Comparison of ENCODE assay signal across 8 cellular contexts in the genomic region with DNA sequence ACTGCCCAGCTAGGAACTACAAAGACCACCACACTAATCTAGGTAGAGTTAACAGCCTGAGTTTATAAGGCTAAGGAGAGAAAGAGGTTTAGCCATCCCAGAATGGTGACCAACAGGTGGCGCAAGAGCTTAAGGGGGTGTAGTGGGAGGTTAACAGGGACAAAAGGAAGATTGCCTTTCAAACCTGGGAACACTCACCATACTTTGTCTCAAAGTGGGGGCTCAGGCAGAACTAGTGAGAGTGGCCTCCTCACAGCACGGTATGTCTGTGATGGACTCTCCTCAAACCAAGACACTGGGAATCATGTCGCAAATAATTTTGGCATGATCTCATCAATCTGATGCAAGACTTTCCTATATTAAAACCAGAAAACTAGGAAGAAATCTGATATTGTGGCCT. TPM values are rescaled to one million over a fixed set of nuclear protein-coding genes. Genes with fewer than 3 reads are reported as not detected.
A peak's percentile ranks its signal among the peaks of the same experiment; 100 is the strongest.
DNase-seq lines count a peak whose midpoint lies in the region; ATAC-seq and TF ChIP-seq lines count a peak whose summit lies in the region.

No MANE protein-coding gene starts in this region.

- H3K36me3 ChIP-seq in colonic mucosa (peaks cover 6% of the 10 kb centered on the region), upper lobe of right lung (peaks cover 92% of the 10 kb centered on the region)

- peaks cover 0 to 87% (median 16%) of the 10 kb centered on the region in 3 donors for H3K36me3 Mint-ChIP-seq in naive thymus-derived CD8-positive, alpha-beta T cell

- H3K27ac Mint-ChIP-seq in naive thymus-derived CD8-positive, alpha-beta T cell = peak overlapping the region in 8 of 10 donors; percentile 29 to 71 (median 56)

- no peak overlapping the region for H3K9ac ChIP-seq in colonic mucosa (ENCODE audit: low read depth in 2 of 2, low read length in 2 of 2)

- H3K27me3 ChIP-seq in colonic mucosa (no peaks in the 10 kb centered on the region), upper lobe of right lung (no peaks in the 10 kb centered on the region)

- H3K4me1 Mint-ChIP-seq in naive thymus-derived CD8-positive, alpha-beta T cell = peaks cover 0 to 11% (median 4%) of the 10 kb centered on the region in 4 donors

- H3K27me3 Mint-ChIP-seq in naive thymus-derived CD8-positive, alpha-beta T cell = no peaks in the 10 kb centered on the region

- no peaks in the 10 kb centered on the region for H3K4me1 ChIP-seq in colonic mucosa
- H3K4me1 ChIP-seq in upper lobe of right lung = peaks cover 7% of the 10 kb centered on the region

- DNase-seq in ELR (ENCODE audit: low read depth) = peak; percentile 66
- DNase-seq in LHCN-M2 (ENCODE audit: low read depth) = peak; percentile 51
- DNase-seq in activated CD4-positive, alpha-beta T cell treated with anti-CD3 and anti-CD28 coated beads for 1 hour = peak; percentile 34
- DNase-seq in colonic mucosa = peak; percentile 79
- peak in 9 of 10 donors; percentile 35 to 81 (median 48) for DNase-seq in naive thymus-derived CD8-positive, alpha-beta T cell
- DNase-seq in upper lobe of right lung = no peak
- no peak for DNase-seq in cerebellar nuclear complex (lab: John Stamatoyannopoulos, UW)
- DNase-seq in NCI-H774 (lab: John Stamatoyannopoulos, UW) = no peak

- POLR2A ChIA-PET in naive thymus-derived CD8-positive, alpha-beta T cell (lab: Charles Lee) = interaction anchor here (1.0 to 1.2 kb wide), 2 partner anchors 21 to 103 kb away, joined by 3 read pairs; a partner anchor contains a TSS

- H3K9me3 ChIP-seq in colonic mucosa = no peaks in the 10 kb centered on the region
- no peaks in the 10 kb centered on the region for H3K9me3 ChIP-seq in upper lobe of right lung

- H3K4me3 Mint-ChIP-seq in naive thymus-derived CD8-positive, alpha-beta T cell = peak overlapping the region in 1 of 10 donors; percentile 34

- no peaks in the 10 kb centered on the region for H3K9me3 Mint-ChIP-seq in naive thymus-derived CD8-positive, alpha-beta T cell

- TF ChIP-seq CTCF in colonic mucosa (IDR thresholded peaks at IDR 0.05) = peak; percentile 37
- TF ChIP-seq CTCF in upper lobe of right lung (IDR thresholded peaks at IDR 0.05) = peak; percentile 44

- intact Hi-C loops in colonic mucosa (cut with DNase I) (loop anchor here (5.0 kb wide), 1 partner anchor 150 kb away; no protein-coding TSS in a partner anchor), upper lobe of right lung (cut with DNase I) (no loop called here)

- H3K4me3 ChIP-seq in colonic mucosa (no peak overlapping the region), upper lobe of right lung (no peak overlapping the region)

- no peak overlapping the region for H3K27ac ChIP-seq in colonic mucosa
- H3K27ac ChIP-seq in upper lobe of right lung = no peak overlapping the region

- ATAC-seq in naive thymus-derived CD8-positive, alpha-beta T cell = peak; percentile 56 to 75
- peak; percentile 68 for ATAC-seq in upper lobe of right lung

RNA-seq across cellular contexts. Expression of a gene that starts 23.4 kb away (rescaled TPM):
- 163 and 176 TPM in 2 replicates for total RNA-seq in LHCN-M2 (2014; rRNA removed)
- 150 TPM for polyA plus RNA-seq in LHCN-M2 (2012)
- total RNA-seq in colonic mucosa = 100 to 1,000 TPM; 159 to 260 TPM
- total RNA-seq in naive thymus-derived CD8-positive, alpha-beta T cell = 100 to 1,000 TPM; 309 to 315 TPM
- 100 to 1,000 TPM; 304 to 350 (median 348) TPM for polyA plus RNA-seq in naive thymus-derived CD8-positive, alpha-beta T cell
- 319 TPM for total RNA-seq in upper lobe of right lung

Comparison
In these comparisons a context has a peak if more than half of its experiments do, and no peak if none do; other contexts are left out.
1. DNase-seq: peak in ELR (single experiment), LHCN-M2 (single experiment), activated CD4-positive, alpha-beta T cell treated with anti-CD3 and anti-CD28 coated beads for 1 hour (single experiment), colonic mucosa (single experiment) and naive thymus-derived CD8-positive, alpha-beta T cell (9 of 10); none in upper lobe of right lung (single experiment), cerebellar nuclear complex (0 of 2) and NCI-H774 (single experiment).